Comparison of ENCODE assay signal across 10 cellular contexts in the genomic region with DNA sequence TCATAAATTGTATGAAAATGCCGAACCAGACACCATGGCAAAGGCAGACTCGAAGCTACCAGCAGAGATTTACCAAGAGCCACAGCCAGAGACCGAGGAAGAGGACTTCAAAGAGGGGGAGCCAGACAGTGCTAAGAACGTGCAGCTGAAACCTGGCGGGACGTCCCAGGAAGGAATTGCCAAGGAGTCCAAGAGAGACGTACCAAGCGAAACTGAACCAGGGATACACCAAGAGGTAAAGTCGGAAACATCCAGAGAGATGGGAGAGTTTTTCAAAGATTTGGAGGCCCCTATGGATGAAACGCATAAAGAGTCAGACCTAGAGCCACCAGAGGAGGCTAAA. TPM values are rescaled to one million over a fixed set of nuclear protein-coding genes. Genes with fewer than 3 reads are reported as not detected.
DNase-seq lines count a peak whose midpoint lies in the region; ATAC-seq, FAIRE-seq and TF ChIP-seq lines count a peak whose summit lies in the region.
"Had no signal": no experiment of that assay in that cellular context is flagged by ENCODE, and none has a peak within 500 bp of the region (broad histone marks: within the 10 kb centered on the region; RNA-seq: fewer than 3 reads in every experiment).

No MANE protein-coding gene starts in this region.

- H3K4me1 ChIP-seq in A549, result peaks cover 13% of the 10 kb centered on the region; the same call in 2 of the 3 replicates

- H3K4me3 ChIP-seq in A549, result peak overlapping the region; percentile 91

- no peaks in the 10 kb centered on the region for H3K9me3 ChIP-seq in A549

- H3K27ac ChIP-seq in A549, result peak overlapping the region; percentile 91 to 92
- peak overlapping the region; percentile 77 for H3K27ac ChIP-seq in caudate nucleus (ENCODE audit: low read depth, low read length)

- CTCF ChIA-PET in A549 (lab: Yijun Ruan, JAX), result interaction anchor here (0.5 to 1.7 kb wide), 9 partner anchors 21 to 301 kb away, joined by 3 to 8 read pairs (median 3); no protein-coding TSS in a partner anchor

- POLR2A ChIA-PET in A549 (lab: Yijun Ruan, JAX), result interaction anchor here (0.6 to 1.9 kb wide), 5 partner anchors 12 to 312 kb away, joined by 3 to 24 read pairs (median 4); partner anchors contain the start of genes GSTZ1, POMT2 and VIPAS39

- no peaks in the 10 kb centered on the region for H3K27me3 Mint-ChIP-seq in memory B cell
- H3K27me3 Mint-ChIP-seq: stimulated activated memory B cell treated with anti-CD40 and anti-IgM and Interleukin-4, amounts not matched to agents 10 μg/mL and 1 μg/mL and 100 μg/mL, for 72 hours had no signal

- H3K4me1 Mint-ChIP-seq in memory B cell, result peaks cover 30% of the 10 kb centered on the region

- no peak for FAIRE-seq in A549 (lab: Jason Lieb, UNC)
- FAIRE-seq: TTC549 had no signal

- H3K4me2 ChIP-seq in A549, result peak overlapping the region; percentile 87

- H3K36me3 Mint-ChIP-seq in memory B cell, result peaks cover 3% of the 10 kb centered on the region

- no peak for DNase-seq in A549 (ENCODE audit: low read depth in 1 of 2, low spot score in 1 of 2)
- no peak for DNase-seq in caudate nucleus (lab: John Stamatoyannopoulos, UW)
- no peak for DNase-seq in memory B cell (ENCODE audit: low spot score in 2 of 2)
- DNase-seq in COR-L47 (lab: John Stamatoyannopoulos, UW), result no peak
- no peak for DNase-seq in GOT3 (lab: John Stamatoyannopoulos, UW)
- DNase-seq in amniotic stem cell (lab: John Stamatoyannopoulos, UW), result no peak

- no peak for TF ChIP-seq POLR2A in A549 (IDR thresholded peaks at IDR 0.05; ENCODE audit: low read length)

- TF ChIP-seq RAD21 in A549 (conservative IDR thresholded peaks at IDR 0.05 in 1 of 2, IDR thresholded peaks at IDR 0.05 in 1 of 2), result no peak

- no peak for TF ChIP-seq EP300 in A549 (IDR thresholded peaks at IDR 0.05)

- no peak overlapping the region for H3K27ac Mint-ChIP-seq in memory B cell
- H3K27ac Mint-ChIP-seq: stimulated activated memory B cell treated with anti-CD40 and anti-IgM and Interleukin-4, amounts not matched to agents 10 μg/mL and 1 μg/mL and 100 μg/mL, for 72 hours had no signal

- TF ChIP-seq CTCF in A549 (IDR thresholded peaks at IDR 0.05), result no peak

- ATAC-seq in A549 (peak; percentile 45 to 61), HG03159 (IDR thresholded peaks at IDR 0.05; ENCODE audit: unreplicated experiment) (peak; percentile 13), memory B cell (ENCODE audit: low read depth) (peak; percentile 0), GM19452 (IDR thresholded peaks at IDR 0.05; ENCODE audit: unreplicated experiment) (no peak)

- H3K9me3 Mint-ChIP-seq in memory B cell, result no peaks in the 10 kb centered on the region
- H3K9me3 Mint-ChIP-seq: stimulated activated memory B cell treated with anti-CD40 and anti-IgM and Interleukin-4, amounts not matched to agents 10 μg/mL and 1 μg/mL and 100 μg/mL, for 72 hours had no signal

- no peak overlapping the region for H3K4me3 Mint-ChIP-seq in memory B cell
- H3K4me3 Mint-ChIP-seq: stimulated activated memory B cell treated with anti-CD40 and anti-IgM and Interleukin-4, amounts not matched to agents 10 μg/mL and 1 μg/mL and 100 μg/mL, for 72 hours had no signal

- WGBS in A549 (ENCODE audit: missing lambda C conversion rate), result 24% methylated on average over 10 of the region's 10 CpGs

TF ChIP-seq in A549, 52 proteins besides CTCF, POLR2A, EP300 and RAD21:
- 0 out of 2 replicates have a peak, but pooled peaks have one; percentile 31 for TF ChIP-seq MAX (IDR thresholded peaks at IDR 0.05)
- no peak for TF ChIP-seq ZC3H11A (IDR thresholded peaks at IDR 0.05)
TF ChIP-seq in A549: peak in this region for 1.

RNA-seq across cellular contexts. Expression of gene SAMD15, which starts 0.3 kb away (rescaled TPM):
- 2.0 and 2.7 TPM in 2 replicates for polyA plus RNA-seq in A549 (2011; rRNA removed)
- polyA plus RNA-seq in A549 (2012; cell fraction: cytosol; rRNA removed), result 0.58 and 0.75 TPM in 2 replicates
- polyA plus RNA-seq in A549 (2012; cell fraction: nucleus; rRNA removed), result 0.13 and 0.40 TPM in 2 replicates
- 2.1 to 2.5 TPM (median 2.2 TPM) in 3 replicates for polyA plus RNA-seq in A549 (2017; fragmentation: RNase III; extraction: RNeasy Plus Mini Kit Qiagen cat#74134 plus additional on column Dnase treatment)
- 0.95 and 1.4 TPM in 2 replicates for polyA minus RNA-seq in A549 (2011; rRNA and poly(A)+ RNA removed)

RNA-seq across cellular contexts. Expression of gene TMED8, which starts 0.6 kb away (rescaled TPM):
- polyA plus RNA-seq in A549 (2011; rRNA removed) (11.7 and 13.9 TPM in 2 replicates), A549 (2017; fragmentation: RNase III; extraction: RNeasy Plus Mini Kit Qiagen cat#74134 plus additional on column Dnase treatment) (8.1 to 8.8 TPM (median 8.8 TPM) in 3 replicates)
- polyA plus RNA-seq in A549 (2012; cell fraction: cytosol; rRNA removed), result 2.7 and 3.2 TPM in 2 replicates
- polyA plus RNA-seq in A549 (2012; cell fraction: nucleus; rRNA removed), result 2.2 and 3.2 TPM in 2 replicates
- polyA minus RNA-seq in A549 (2011; rRNA and poly(A)+ RNA removed), result 12.8 and 13.6 TPM in 2 replicates

RNA-seq across cellular contexts. Expression of gene NOXRED1, which starts 45.9 kb away (rescaled TPM):
- 0.34 and 0.45 TPM in 2 replicates for polyA plus RNA-seq in A549 (2011; rRNA removed)
- polyA plus RNA-seq in A549 (2012; cell fraction: cytosol; rRNA removed), result 0.08 and 0.09 TPM in 2 replicates
- polyA plus RNA-seq in A549 (2012; cell fraction: nucleus; rRNA removed), result 0.14 and 0.23 TPM in 2 replicates
- 0.16 to 0.22 TPM (median 0.18 TPM) in 3 replicates for polyA plus RNA-seq in A549 (2017; fragmentation: RNase III; extraction: RNeasy Plus Mini Kit Qiagen cat#74134 plus additional on column Dnase treatment)
- polyA minus RNA-seq in A549 (2011; rRNA and poly(A)+ RNA removed), result 0.34 and 0.70 TPM in 2 replicates

RNA-seq across cellular contexts. Expression of gene GSTZ1, which starts 56.6 kb away (rescaled TPM):
- polyA plus RNA-seq in A549 (2011; rRNA removed), result 24.3 and 29.3 TPM in 2 replicates
- 37.2 and 39.2 TPM in 2 replicates for polyA plus RNA-seq in A549 (2012; cell fraction: cytosol; rRNA removed)
- polyA plus RNA-seq in A549 (2012; cell fraction: nucleus; rRNA removed), result 37.8 and 38.6 TPM in 2 replicates
- 29.7 to 33.6 TPM (median 30.1 TPM) in 3 replicates for polyA plus RNA-seq in A549 (2017; fragmentation: RNase III; extraction: RNeasy Plus Mini Kit Qiagen cat#74134 plus additional on column Dnase treatment)
- 29.8 and 30.8 TPM in 2 replicates for polyA minus RNA-seq in A549 (2011; rRNA and poly(A)+ RNA removed)

RNA-seq across cellular contexts. Expression of gene POMT2, which starts 56.8 kb away (rescaled TPM):
- polyA plus RNA-seq in A549 (2011; rRNA removed), result 35.0 and 38.7 TPM in 2 replicates
- polyA plus RNA-seq in A549 (2012; cell fraction: cytosol; rRNA removed), result 20.8 and 33.0 TPM in 2 replicates
- polyA plus RNA-seq in A549 (2012; cell fraction: nucleus; rRNA removed), result 113 and 122 TPM in 2 replicates
- 25.9 to 29.0 TPM (median 27.1 TPM) in 3 replicates for polyA plus RNA-seq in A549 (2017; fragmentation: RNase III; extraction: RNeasy Plus Mini Kit Qiagen cat#74134 plus additional on column Dnase treatment)
- 75.5 and 84.0 TPM in 2 replicates for polyA minus RNA-seq in A549 (2011; rRNA and poly(A)+ RNA removed)
